Comparison of ENCODE assay signal across 8 cellular contexts in the genomic region with DNA sequence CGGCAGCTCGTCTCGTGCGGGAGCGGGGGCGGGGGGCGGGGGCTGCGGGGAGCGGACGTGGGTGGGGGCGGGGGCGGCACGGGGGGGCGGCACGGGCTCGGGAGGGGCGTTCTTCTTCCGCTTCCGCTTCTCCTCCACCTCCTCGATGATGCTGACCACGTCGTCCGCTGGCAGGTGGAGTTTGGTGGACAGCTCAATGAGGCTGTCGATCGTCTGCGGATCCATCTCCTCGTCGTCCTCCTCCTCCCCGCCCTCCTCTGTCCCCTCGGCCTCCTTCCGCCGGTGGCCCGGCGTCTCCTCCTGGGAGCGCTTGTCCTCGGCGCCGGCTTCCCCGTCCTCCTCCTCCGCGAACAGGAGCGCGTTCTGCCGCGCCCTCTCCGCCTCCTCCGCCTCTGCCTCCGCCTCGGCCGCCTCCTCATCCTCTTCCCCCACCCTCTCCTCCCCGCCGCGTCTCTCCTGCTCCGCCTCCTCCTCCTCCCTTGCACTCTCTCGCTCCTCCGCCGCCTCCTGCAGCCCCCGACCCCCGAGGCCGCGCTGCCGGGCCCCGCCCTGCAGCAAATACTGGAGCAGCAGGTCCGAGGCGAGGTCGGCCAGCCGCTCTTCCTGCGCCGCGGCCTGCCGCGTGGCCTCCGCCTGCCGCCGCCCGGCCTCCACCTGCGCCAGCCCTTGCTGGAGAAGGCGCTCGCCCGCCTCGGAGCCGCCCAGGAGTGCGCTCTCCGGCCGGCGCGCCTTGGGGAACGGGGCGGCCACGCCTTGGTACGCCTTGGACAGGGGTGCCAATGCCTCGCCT. TPM values are rescaled to one million over a fixed set of nuclear protein-coding genes. Genes with fewer than 3 reads are reported as not detected.
DNase-seq lines count a peak whose midpoint lies in the region; ATAC-seq and FAIRE-seq lines count a peak whose summit lies in the region.

No MANE protein-coding gene starts in this region.

- no peaks in the 10 kb centered on the region for H3K9me3 Mint-ChIP-seq in stimulated activated effector memory CD8-positive, alpha-beta T cell treated with anti-CD3 and anti-CD28 coated beads, Interleukin-12 subunit alpha, Interleukin-12 subunit beta, amount 100 ng/mL, for 72 hours

- no peaks in the 10 kb centered on the region for H3K9me3 ChIP-seq in right cardiac atrium (ENCODE audit: control insufficient read depth, low read length)

- no peak for FAIRE-seq in GM19239 (lab: Jason Lieb, UNC)

- H3K4me3 Mint-ChIP-seq in stimulated activated effector memory CD8-positive, alpha-beta T cell treated with anti-CD3 and anti-CD28 coated beads, Interleukin-12 subunit alpha, Interleukin-12 subunit beta, amount 100 ng/mL, for 72 hours, result peak overlapping the region; percentile 89

- peak; percentile 44 for DNase-seq in activated CD4-positive, CD25-positive, alpha-beta regulatory T cell treated with anti-CD3 and anti-CD28 coated beads, Interleukin-2, amount 50 U/mL, for 72 hours
- DNase-seq in activated CD4-positive, CD25-positive, alpha-beta regulatory T cell (lab: John Stamatoyannopoulos, UW), result no peak
- DNase-seq in NCI-H1092 (lab: John Stamatoyannopoulos, UW), result peak; percentile 60
- DNase-seq in activated CD4-positive, alpha-beta T cell treated with anti-CD3 and anti-CD28 coated beads, Interleukin-2, amount 50 U/mL, for 4 hours, result peak; percentile 35 to 42
- DNase-seq in right cardiac atrium, result peak in 1 of 3 donors; percentile 58
- DNase-seq in stimulated activated effector memory CD8-positive, alpha-beta T cell treated with anti-CD3 and anti-CD28 coated beads, Interleukin-12 subunit alpha, Interleukin-12 subunit beta, amount 100 ng/mL, for 72 hours (ENCODE audit: low spot score in 2 of 2), result no peak
- DNase-seq in effector CD4-positive, alpha-beta T cell, result no peak
- no peak for DNase-seq in GM19239 (ENCODE audit: insufficient read length, low spot score)

- H3K4me3 ChIP-seq in right cardiac atrium (ENCODE audit: low read length), result peak overlapping the region; percentile 8

- peak in 1 of 2 donors; percentile 3 for ATAC-seq in right cardiac atrium
- peak; percentile 2 for ATAC-seq in stimulated activated effector memory CD8-positive, alpha-beta T cell treated with anti-CD3 and anti-CD28 coated beads, Interleukin-12 subunit alpha, Interleukin-12 subunit beta, amount 100 ng/mL, for 72 hours

- H3K27ac Mint-ChIP-seq in stimulated activated effector memory CD8-positive, alpha-beta T cell treated with anti-CD3 and anti-CD28 coated beads, Interleukin-12 subunit alpha, Interleukin-12 subunit beta, amount 100 ng/mL, for 72 hours, result no peak overlapping the region

- no peaks in the 10 kb centered on the region for H3K27me3 ChIP-seq in right cardiac atrium (ENCODE audit: control insufficient read depth, insufficient read depth)

- peaks cover 37% of the 10 kb centered on the region for H3K4me1 Mint-ChIP-seq in stimulated activated effector memory CD8-positive, alpha-beta T cell treated with anti-CD3 and anti-CD28 coated beads, Interleukin-12 subunit alpha, Interleukin-12 subunit beta, amount 100 ng/mL, for 72 hours

- under 1% methylated on average over 89 of the region's 92 CpGs for WGBS in right cardiac atrium

- intact Hi-C loops in right cardiac atrium (cut with DNase I), result loop anchor here in 1 of 4 donors (10.0 kb wide), 1 partner anchor 269 kb away; the partner anchor contains the start of gene ACHE

- H3K36me3 Mint-ChIP-seq in stimulated activated effector memory CD8-positive, alpha-beta T cell treated with anti-CD3 and anti-CD28 coated beads, Interleukin-12 subunit alpha, Interleukin-12 subunit beta, amount 100 ng/mL, for 72 hours, result peaks cover 46% of the 10 kb centered on the region

- no peak overlapping the region for H3K27ac ChIP-seq in right cardiac atrium (ENCODE audit: low read length)

- H3K4me1 ChIP-seq in right cardiac atrium (ENCODE audit: control insufficient read depth, insufficient read depth, low read length), result peaks cover 6% of the 10 kb centered on the region

RNA-seq across cellular contexts. Expression of gene VGF, which starts 1.9 kb away (rescaled TPM):
- total RNA-seq in right cardiac atrium, result not detected
- 0.07 TPM for polyA plus RNA-seq in right cardiac atrium

RNA-seq across cellular contexts. Expression of gene AP1S1, which starts 9.2 kb away (rescaled TPM):
- total RNA-seq in right cardiac atrium, result 10 to 100 TPM; 10.7 to 14.3 (median 12.0) TPM
- 20.9 TPM for polyA plus RNA-seq in right cardiac atrium

RNA-seq across cellular contexts. Expression of gene NAT16, which starts 16.6 kb away (rescaled TPM):
- not detected for total RNA-seq in right cardiac atrium
- not detected for polyA plus RNA-seq in right cardiac atrium

RNA-seq across cellular contexts. Expression of gene SERPINE1, which starts 36.6 kb away (rescaled TPM):
- total RNA-seq in right cardiac atrium, result 10 to 100 TPM in 1 of 4 donors, 1 to 10 TPM in 3; 1.2 to 11.9 (median 2.2) TPM
- polyA plus RNA-seq in right cardiac atrium, result 4.5 TPM

RNA-seq across cellular contexts. Expression of gene MOGAT3, which starts 37.4 kb away (rescaled TPM):
- total RNA-seq in right cardiac atrium, result not detected
- not detected for polyA plus RNA-seq in right cardiac atrium

Comparison
In these comparisons a context has a peak if more than half of its experiments do, and no peak if none do; other contexts are left out.
1. DNase-seq: peak in activated CD4-positive, CD25-positive, alpha-beta regulatory T cell treated with anti-CD3 and anti-CD28 coated beads, Interleukin-2, amount 50 U/mL, for 72 hours (single experiment), NCI-H1092 (single experiment) and activated CD4-positive, alpha-beta T cell treated with anti-CD3 and anti-CD28 coated beads, Interleukin-2, amount 50 U/mL, for 4 hours (2 of 2); none in activated CD4-positive, CD25-positive, alpha-beta regulatory T cell (0 of 4), stimulated activated effector memory CD8-positive, alpha-beta T cell treated with anti-CD3 and anti-CD28 coated beads, Interleukin-12 subunit alpha, Interleukin-12 subunit beta, amount 100 ng/mL, for 72 hours (0 of 2), effector CD4-positive, alpha-beta T cell (single experiment) and GM19239 (single experiment).